In the genomic region with DNA sequence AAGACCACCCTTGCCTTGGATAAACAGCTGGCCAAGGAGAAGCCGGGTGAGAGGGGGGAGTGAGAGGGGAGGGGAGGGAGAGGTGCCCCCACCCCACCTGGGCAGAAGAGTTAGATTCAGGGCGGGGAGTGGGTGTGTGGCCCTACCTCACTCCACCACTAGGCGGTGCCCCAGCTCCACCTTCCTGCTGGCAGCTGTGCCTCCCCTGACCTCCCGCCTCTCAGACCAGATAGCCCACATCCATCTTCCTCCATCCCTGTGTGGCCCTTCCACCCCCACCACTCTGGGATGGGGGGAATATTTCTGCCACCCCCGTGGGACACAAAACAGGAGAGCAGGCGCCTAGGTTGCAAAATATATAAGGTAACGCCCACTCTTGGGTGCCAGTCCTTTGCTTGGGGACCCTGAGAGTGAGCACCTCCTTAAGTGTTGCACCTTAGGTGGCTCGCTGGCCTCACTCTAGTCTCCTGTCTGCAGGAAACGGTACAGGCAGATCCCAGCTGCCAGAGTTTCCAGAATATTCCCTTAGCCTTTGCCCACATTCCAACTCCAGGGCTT, we compare ENCODE assay signal across 8 cellular contexts. TPM values are rescaled to one million over a fixed set of nuclear protein-coding genes. Genes with fewer than 3 reads are reported as not detected.
DNase-seq lines count a peak whose midpoint lies in the region; ATAC-seq and TF ChIP-seq lines count a peak whose summit lies in the region.

No MANE protein-coding gene starts in this region.

- no peaks in the 10 kb centered on the region for H3K4me1 Mint-ChIP-seq in activated CD8-positive, alpha-beta T cell treated with anti-CD3 and anti-CD28 coated beads for 36 hours (ENCODE audit: low read depth)

- H3K4me1 ChIP-seq in neuronal stem cell (ENCODE audit: control insufficient read depth in 2 of 2, insufficient read depth in 1 of 2, low read depth in 1 of 2, low read length in 2 of 2), result peaks cover 0 to 2% of the 10 kb centered on the region in 2 donors

- no peak overlapping the region for H3K4ac ChIP-seq in neuronal stem cell (ENCODE audit: low read length)

- no peak overlapping the region for H2BK5ac ChIP-seq in neuronal stem cell (ENCODE audit: low read length)

- no peak overlapping the region for H3K27ac ChIP-seq in neuronal stem cell (replicated peaks; ENCODE audit: low read length)

- TF ChIP-seq CTCF in activated CD8-positive, alpha-beta T cell treated with anti-CD3 and anti-CD28 coated beads for 36 hours (IDR thresholded peaks at IDR 0.05), result peak; percentile 79
- TF ChIP-seq CTCF in epithelial cell of esophagus (IDR thresholded peaks at IDR 0.05; ENCODE audit: insufficient read depth, low read depth, low read length, missing control alignments), result peak; percentile 83

- intact Hi-C loops in activated CD8-positive, alpha-beta T cell treated with anti-CD3 and anti-CD28 coated beads for 36 hours (cut with micrococcal nuclease), result loop anchor here (2.0 kb wide), 1 partner anchor 263 kb away; no protein-coding TSS in a partner anchor

- no peak overlapping the region for H3K4me2 ChIP-seq in neuronal stem cell (ENCODE audit: insufficient read depth, low read length, poor library complexity, severe bottlenecking)

- no peak overlapping the region for H2BK12ac ChIP-seq in neuronal stem cell (ENCODE audit: low read length)

- POLR2A ChIA-PET in activated CD8-positive, alpha-beta T cell treated with anti-CD3 and anti-CD28 coated beads for 36 hours (lab: Charles Lee), result interaction anchor here (0.6 kb wide), 2 partner anchors 14 to 40 kb away, joined by 3 read pairs; a partner anchor contains a TSS

- H3K23ac ChIP-seq in neuronal stem cell (ENCODE audit: low read depth, low read length, poor library complexity), result no peak overlapping the region

- H3K4me3 ChIP-seq in epithelial cell of esophagus (ENCODE audit: low read length) (no peak overlapping the region), neuronal stem cell (ENCODE audit: low read length in 2 of 2) (no peak overlapping the region)

- peak; percentile 80 for ATAC-seq in activated CD8-positive, alpha-beta T cell treated with anti-CD3 and anti-CD28 coated beads for 36 hours
- ATAC-seq in GM21360 (IDR thresholded peaks at IDR 0.05; ENCODE audit: unreplicated experiment), result no peak

- no CpG with 5 or more reads among the region's 9 CpGs for WGBS in neuronal stem cell (ENCODE audit: extremely low coverage in 2 of 2, insufficient read length in 2 of 2, insufficient replicate concordance in 1 of 2), 2 donors

- no peak overlapping the region for H4K8ac ChIP-seq in neuronal stem cell (ENCODE audit: low read depth, low read length)

- H3K14ac ChIP-seq in neuronal stem cell (ENCODE audit: low read length), result no peak overlapping the region

- no peak overlapping the region for H3K27ac Mint-ChIP-seq in activated CD8-positive, alpha-beta T cell treated with anti-CD3 and anti-CD28 coated beads for 36 hours

- H2AFZ ChIP-seq in neuronal stem cell (ENCODE audit: low read length), result no peak overlapping the region

- peaks cover 9% of the 10 kb centered on the region for H3K79me1 ChIP-seq in neuronal stem cell (ENCODE audit: low read depth, low read length)

- CTCF ChIA-PET in activated CD8-positive, alpha-beta T cell treated with anti-CD3 and anti-CD28 coated beads for 36 hours (lab: Charles Lee), result interaction anchor here (0.9 to 3.6 kb wide), 26 partner anchors 9 to 274 kb away, joined by 3 to 27 read pairs (median 4); a partner anchor contains a TSS

- no peaks in the 10 kb centered on the region for H3K9me3 Mint-ChIP-seq in activated CD8-positive, alpha-beta T cell treated with anti-CD3 and anti-CD28 coated beads for 36 hours

- H3K9ac ChIP-seq in neuronal stem cell (ENCODE audit: low read depth, low read length, poor library complexity), result no peak overlapping the region

- no peak overlapping the region for H3K18ac ChIP-seq in neuronal stem cell (ENCODE audit: low read length)

- DNase-seq in NCI-H2171 treated with DMSO at 0.1 percent for 48 hours (lab: John Stamatoyannopoulos, UW), result peak; percentile 20
- DNase-seq in NCI-H2171 (lab: John Stamatoyannopoulos, UW), result no peak
- DNase-seq in NCI-H2196 treated with DMSO at 0.1 percent for 48 hours (lab: John Stamatoyannopoulos, UW; ENCODE audit: unreplicated experiment), result peak; percentile 29
- DNase-seq in activated CD8-positive, alpha-beta T cell treated with anti-CD3 and anti-CD28 coated beads for 36 hours, result peak; percentile 69
- DNase-seq in epithelial cell of esophagus (ENCODE audit: low read depth), result peak; percentile 45
- peak; percentile 37 for DNase-seq in neuronal stem cell (ENCODE audit: low spot score)
- no peak for DNase-seq in putamen (ENCODE audit: low spot score)

- H3K27me3 ChIP-seq in neuronal stem cell (ENCODE audit: control insufficient read depth in 3 of 3, insufficient read depth in 3 of 3, low read depth in 1 of 3, low read length in 3 of 3), result no peaks in the 10 kb centered on the region

- H3K9me3 ChIP-seq in neuronal stem cell (replicated peaks in 1 of 2; ENCODE audit: control insufficient read depth in 2 of 2, insufficient read depth in 1 of 2, low read depth in 1 of 2, low read length in 2 of 2), result no peaks in the 10 kb centered on the region

- no peak overlapping the region for H2BK120ac ChIP-seq in neuronal stem cell (ENCODE audit: low read depth, low read length)

- H2AK5ac ChIP-seq in neuronal stem cell (ENCODE audit: low read depth, low read length), result peak overlapping the region; percentile 30

- peaks cover 26 to 54% of the 10 kb centered on the region in 2 donors for H3K36me3 ChIP-seq in neuronal stem cell (replicated peaks in 1 of 2; ENCODE audit: control insufficient read depth in 2 of 2, insufficient read depth in 2 of 2, low read length in 2 of 2)

- peaks cover 4% of the 10 kb centered on the region for H3K36me3 Mint-ChIP-seq in activated CD8-positive, alpha-beta T cell treated with anti-CD3 and anti-CD28 coated beads for 36 hours (ENCODE audit: low read depth)

- H3K27me3 Mint-ChIP-seq in activated CD8-positive, alpha-beta T cell treated with anti-CD3 and anti-CD28 coated beads for 36 hours, result no peaks in the 10 kb centered on the region

- no peak overlapping the region for H2BK15ac ChIP-seq in neuronal stem cell (ENCODE audit: low read length)

- H4K91ac ChIP-seq in neuronal stem cell (ENCODE audit: low read depth, low read length, poor library complexity), result no peak overlapping the region

- H3K4me3 Mint-ChIP-seq in activated CD8-positive, alpha-beta T cell treated with anti-CD3 and anti-CD28 coated beads for 36 hours, result no peak overlapping the region

RNA-seq across cellular contexts. Expression of a gene that starts 13.8 kb away (rescaled TPM):
- total RNA-seq in activated CD8-positive, alpha-beta T cell treated with anti-CD3 and anti-CD28 coated beads for 36 hours, result 1 to 10 TPM; 1.1 to 1.4 TPM
- 2.5 TPM for polyA plus RNA-seq in neuronal stem cell (2013, experiment 1 of 2)
- polyA plus RNA-seq in neuronal stem cell (2013, experiment 2 of 2), result 2.3 TPM

RNA-seq across cellular contexts. Expression of a gene that starts 45.9 kb away (rescaled TPM):
- 100 to 1,000 TPM; 300 to 301 TPM for total RNA-seq in activated CD8-positive, alpha-beta T cell treated with anti-CD3 and anti-CD28 coated beads for 36 hours
- polyA plus RNA-seq in neuronal stem cell (2013, experiment 1 of 2), result 401 TPM
- polyA plus RNA-seq in neuronal stem cell (2013, experiment 2 of 2), result 405 TPM

Comparison
In these comparisons a context has a peak if more than half of its experiments do, and no peak if none do; other contexts are left out.
1. DNase-seq: peak in NCI-H2171 treated with DMSO at 0.1 percent for 48 hours (single experiment), NCI-H2196 treated with DMSO at 0.1 percent for 48 hours (single experiment), activated CD8-positive, alpha-beta T cell treated with anti-CD3 and anti-CD28 coated beads for 36 hours (single experiment), epithelial cell of esophagus (single experiment) and neuronal stem cell (single experiment); none in NCI-H2171 (single experiment) and putamen (single experiment).